10 cellular contexts compared by ENCODE assay signal in the genomic region with DNA sequence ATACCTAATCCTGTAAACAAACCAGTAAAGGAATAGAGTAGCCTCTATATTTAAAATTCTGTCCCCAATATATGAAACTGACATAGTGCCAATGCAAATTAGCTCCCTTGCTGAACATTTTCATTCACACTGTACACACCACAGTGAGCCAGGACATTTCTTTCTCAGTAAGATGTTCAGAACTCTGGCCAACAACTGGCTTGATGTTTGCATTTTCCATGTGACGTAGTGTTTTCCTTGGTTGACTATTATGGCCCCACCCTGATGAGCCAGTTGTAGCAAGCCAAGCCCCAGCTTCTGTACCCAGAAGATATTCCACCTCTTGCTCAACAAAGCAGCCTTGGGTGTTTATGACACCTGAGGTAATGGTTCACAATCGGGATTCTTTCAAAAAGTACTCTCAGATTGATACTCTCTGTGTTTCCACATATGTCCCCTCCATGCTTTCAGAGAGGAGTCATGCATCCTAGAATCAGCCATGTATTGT. TPM values are rescaled to one million over a fixed set of nuclear protein-coding genes. Genes with fewer than 3 reads are reported as not detected.
DNase-seq lines count a peak whose midpoint lies in the region; ATAC-seq and TF ChIP-seq lines count a peak whose summit lies in the region.
"Had no signal": no experiment of that assay in that cellular context is flagged by ENCODE, and none has a peak within 500 bp of the region (broad histone marks: within the 10 kb centered on the region; RNA-seq: fewer than 3 reads in every experiment).

No MANE protein-coding gene starts in this region.

- H3K36me3 Mint-ChIP-seq in CD4-positive, alpha-beta T cell (ENCODE audit: low read depth), result no peaks in the 10 kb centered on the region
- no peaks in the 10 kb centered on the region for H3K36me3 Mint-ChIP-seq in activated CD4-positive, alpha-beta T cell treated with anti-CD3 and anti-CD28 coated beads, Interleukin-2, amount 10 ng/mL, durations not matched to agents 7 days and 5 days (ENCODE audit: low read depth)

- H3K4me3 Mint-ChIP-seq in CD4-positive, alpha-beta T cell, result no peak overlapping the region
- H3K4me3 Mint-ChIP-seq in activated CD4-positive, alpha-beta T cell treated with anti-CD3 and anti-CD28 coated beads, Interleukin-2, amount 10 ng/mL, durations not matched to agents 7 days and 5 days, result no peak overlapping the region
- H3K4me3 Mint-ChIP-seq: activated B cell treated with CpG ODN at 0.5 μM for 24 hours had no signal

- no peaks in the 10 kb centered on the region for H3K4me1 ChIP-seq in colonic mucosa

- no peaks in the 10 kb centered on the region for H3K27me3 Mint-ChIP-seq in CD4-positive, alpha-beta T cell
- H3K27me3 Mint-ChIP-seq in activated CD4-positive, alpha-beta T cell treated with anti-CD3 and anti-CD28 coated beads, Interleukin-2, amount 10 ng/mL, durations not matched to agents 7 days and 5 days, result no peaks in the 10 kb centered on the region
- H3K27me3 Mint-ChIP-seq: activated B cell treated with CpG ODN at 0.5 μM for 24 hours had no signal

- no peaks in the 10 kb centered on the region for H3K27me3 ChIP-seq in CD4-positive, alpha-beta T cell (ENCODE audit: control insufficient read depth, insufficient read depth, low read length)
- H3K27me3 ChIP-seq in colonic mucosa, result no peaks in the 10 kb centered on the region

- no peaks in the 10 kb centered on the region for H3K9me3 Mint-ChIP-seq in CD4-positive, alpha-beta T cell
- H3K9me3 Mint-ChIP-seq in activated CD4-positive, alpha-beta T cell treated with anti-CD3 and anti-CD28 coated beads, Interleukin-2, amount 10 ng/mL, durations not matched to agents 7 days and 5 days, result no peaks in the 10 kb centered on the region
- H3K9me3 Mint-ChIP-seq: activated B cell treated with CpG ODN at 0.5 μM for 24 hours had no signal

- H3K9ac ChIP-seq in colonic mucosa (ENCODE audit: low read depth in 2 of 2, low read length in 2 of 2), result no peak overlapping the region

- H3K4me3 ChIP-seq in colonic mucosa, result no peak overlapping the region
- H3K4me3 ChIP-seq: lung had no signal

- CTCF ChIA-PET in CD4-positive, alpha-beta T cell (lab: Charles Lee), result interaction anchor here (3.9 kb wide), 1 partner anchor 10 kb away, joined by 16 read pairs; no protein-coding TSS in a partner anchor
- CTCF ChIA-PET in activated CD4-positive, alpha-beta T cell treated with anti-CD3 and anti-CD28 coated beads, Interleukin-2, amount 10 ng/mL, durations not matched to agents 7 days and 5 days (lab: Charles Lee), result interaction anchor here (1.5 to 2.0 kb wide), 3 partner anchors 9 to 19 kb away, joined by 3 to 11 read pairs (median 3); no protein-coding TSS in a partner anchor

- peak overlapping the region; percentile 35 for H3K27ac Mint-ChIP-seq in CD4-positive, alpha-beta T cell
- H3K27ac Mint-ChIP-seq in activated CD4-positive, alpha-beta T cell treated with anti-CD3 and anti-CD28 coated beads, Interleukin-2, amount 10 ng/mL, durations not matched to agents 7 days and 5 days, result no peak overlapping the region
- H3K27ac Mint-ChIP-seq: activated B cell treated with CpG ODN at 0.5 μM for 24 hours had no signal

- no peaks in the 10 kb centered on the region for H3K9me3 ChIP-seq in CD4-positive, alpha-beta T cell (ENCODE audit: control insufficient read depth, low read length)
- no peaks in the 10 kb centered on the region for H3K9me3 ChIP-seq in colonic mucosa

- no peak for ATAC-seq in CD4-positive, alpha-beta T cell (ENCODE audit: poor library complexity)
- peak; percentile 54 for ATAC-seq in GM21367 (IDR thresholded peaks at IDR 0.05; ENCODE audit: unreplicated experiment)
- peak; percentile 30 for ATAC-seq in HG03520 (IDR thresholded peaks at IDR 0.05; ENCODE audit: unreplicated experiment)

- POLR2A ChIA-PET in CD4-positive, alpha-beta T cell (lab: Charles Lee), result interaction anchor here (1.3 to 4.5 kb wide), 3 partner anchors 18 to 39 kb away, joined by 3 to 22 read pairs (median 8); a partner anchor contains a TSS
- POLR2A ChIA-PET in activated CD4-positive, alpha-beta T cell treated with anti-CD3 and anti-CD28 coated beads, Interleukin-2, amount 10 ng/mL, durations not matched to agents 7 days and 5 days (lab: Charles Lee), result no interaction called here

- no peak for DNase-seq in CD4-positive, alpha-beta T cell
- DNase-seq in epithelial cell of prostate (ENCODE audit: low read depth, low spot score), result peak; percentile 98
- DNase-seq in colonic mucosa, result no peak
- no peak for DNase-seq in activated CD4-positive, alpha-beta T cell treated with anti-CD3 and anti-CD28 coated beads, Interleukin-2, amount 10 ng/mL, durations not matched to agents 7 days and 5 days
- DNase-seq in Kasumi-1 (lab: John Stamatoyannopoulos, UW), result no peak
- no peak for DNase-seq in occipital lobe (lab: John Stamatoyannopoulos, UW)
- DNase-seq: activated B cell treated with CpG ODN at 0.5 μM for 24 hours had no signal

- H3K36me3 ChIP-seq in colonic mucosa, result no peaks in the 10 kb centered on the region

- intact Hi-C loops in CD4-positive, alpha-beta T cell (cut with DNase I, micrococcal nuclease), result loop anchor here in 1 of 2 experiments (5.0 to 10.0 kb wide), 3 partner anchors 33 to 769 kb away; a partner anchor contains a TSS
- intact Hi-C loops in colonic mucosa (cut with DNase I), result no loop called here

- no peak for TF ChIP-seq CTCF in CD4-positive, alpha-beta T cell (IDR thresholded peaks at IDR 0.05)
- TF ChIP-seq CTCF in colonic mucosa (IDR thresholded peaks at IDR 0.05), result no peak

- H3K4me1 Mint-ChIP-seq in CD4-positive, alpha-beta T cell (ENCODE audit: low read depth), result peaks cover 31% of the 10 kb centered on the region
- H3K4me1 Mint-ChIP-seq in activated CD4-positive, alpha-beta T cell treated with anti-CD3 and anti-CD28 coated beads, Interleukin-2, amount 10 ng/mL, durations not matched to agents 7 days and 5 days, result peaks cover 30% of the 10 kb centered on the region

- H3K27ac ChIP-seq in CD4-positive, alpha-beta T cell (ENCODE audit: low read depth, low read length), result no peak overlapping the region
- H3K27ac ChIP-seq in epithelial cell of prostate (peak overlapping the region; percentile 96), colonic mucosa (no peak overlapping the region)

RNA-seq across cellular contexts. Expression of a gene that starts 17.7 kb away (rescaled TPM):
- 100 to 1,000 TPM; 310 to 317 TPM for total RNA-seq in CD4-positive, alpha-beta T cell
- total RNA-seq in colonic mucosa (10 to 100 TPM; 19.7 to 58.2 TPM), occipital lobe (27.0 TPM)
- 100 to 1,000 TPM; 106 to 116 TPM for total RNA-seq in activated CD4-positive, alpha-beta T cell treated with anti-CD3 and anti-CD28 coated beads, Interleukin-2, amount 10 ng/mL, durations not matched to agents 7 days and 5 days
